Comparison of ENCODE assay signal across 23 cellular contexts in genomic region chr5:132547269-132547668, GRCh38. TPM values are rescaled to one million over a fixed set of nuclear protein-coding genes. Genes with fewer than 3 reads are reported as not detected.
"Had no signal": no experiment of that assay in that cellular context is flagged by ENCODE, and none has a peak within 500 bp of the region (broad histone marks: within the 10 kb centered on the region; RNA-seq: fewer than 3 reads in every experiment).

No MANE protein-coding gene starts in this region.

- H3K27ac ChIP-seq: SJSA1, SK-N-MC had no signal

- DNase-seq: Karpas-422, KG1, MG63, NCI-H1092, NCI-H1105 treated with DMSO at 0.1 percent for 48 hours, NCI-H1417 treated with DMSO at 0.1 percent for 48 hours, NCI-H146, NCI-H1694 treated with DMSO at 0.1 percent for 48 hours, NCI-H1930, NCI-H2081, NCI-H2107, NCI-H2227 treated with DMSO at 0.1 percent for 48 hours, NCI-H524, NCI-H526 treated with DMSO at 0.1 percent for 48 hours, NCI-H748 treated with DMSO at 0.1 percent for 48 hours, Right ventricle myocardium superior, RPMI8226, SIG-M5 had no signal

- FAIRE-seq: RCC 7860 had no signal

RNA-seq across cellular contexts. Expression of gene IL5, which starts 3.9 kb away (rescaled TPM):
- total RNA-seq: HT1080, NCI-H460, Right ventricle myocardium superior, SJSA1 had no signal
